ENCODE assay signal across 9 cellular contexts in genomic region chr1:168227620-168228019, GRCh38. TPM values are rescaled to one million over a fixed set of nuclear protein-coding genes. Genes with fewer than 3 reads are reported as not detected.
DNase-seq lines count a peak whose midpoint lies in the region; ATAC-seq, FAIRE-seq and TF ChIP-seq lines count a peak whose summit lies in the region.
"Had no signal": no experiment of that assay in that cellular context is flagged by ENCODE, and none has a peak within 500 bp of the region (broad histone marks: within the 10 kb centered on the region; RNA-seq: fewer than 3 reads in every experiment).

No MANE protein-coding gene starts in this region.

- H4K20me1 ChIP-seq in SU-DHL-6 (ENCODE audit: low read depth, low read length) (no peaks in the 10 kb centered on the region), keratinocyte (ENCODE audit: control insufficient read depth, extremely low read depth, insufficient read depth, low read length) (peaks cover 3% of the 10 kb centered on the region)

- H3K9me3 ChIP-seq in SU-DHL-6 (ENCODE audit: insufficient read depth, low read length), result no peaks in the 10 kb centered on the region
- peaks cover 3% of the 10 kb centered on the region for H3K9me3 ChIP-seq in keratinocyte (ENCODE audit: control insufficient read depth, low read depth, low read length)

- H3K4me3 ChIP-seq in AG09309 (ENCODE audit: control insufficient read depth, low read depth, low read length), result peak overlapping the region; percentile 94
- H3K4me3 ChIP-seq in SU-DHL-6 (ENCODE audit: insufficient read depth, low read length, poor library complexity, severe bottlenecking), result peak overlapping the region; percentile 92
- no peak overlapping the region for H3K4me3 ChIP-seq in keratinocyte (ENCODE audit: control insufficient read depth in 2 of 3, extremely low read depth in 1 of 3, insufficient read depth in 2 of 3, low read depth in 1 of 3, low read length in 3 of 3)
- H3K4me3 ChIP-seq: lung had no signal

- peak overlapping the region; percentile 23; the same call in 1 of the 2 replicates for H3K27ac ChIP-seq in SU-DHL-6 (ENCODE audit: low read depth, low read length)
- no peak overlapping the region for H3K27ac ChIP-seq in keratinocyte (ENCODE audit: control insufficient read depth, insufficient read depth, low read length)

- H3K4me2 ChIP-seq in SU-DHL-6 (ENCODE audit: low read depth, low read length, poor library complexity, severe bottlenecking) (peak overlapping the region; percentile 77), keratinocyte (ENCODE audit: control insufficient read depth, extremely low read depth, insufficient read depth, low read depth, low read length) (peak overlapping the region; percentile 17)

- H3K27me3 ChIP-seq in SU-DHL-6 (ENCODE audit: low read length) (no peaks in the 10 kb centered on the region), keratinocyte (ENCODE audit: control insufficient read depth, extremely low read depth, insufficient read depth, low read length) (no peaks in the 10 kb centered on the region)

- no peak for DNase-seq in AG09309 (ENCODE audit: low read depth)
- DNase-seq in GM19238 (ENCODE audit: insufficient read length, low spot score), result peak; percentile 5
- DNase-seq in keratinocyte (ENCODE audit: low read depth, low spot score), result no peak
- DNase-seq in activated gamma-delta T cell (lab: John Stamatoyannopoulos, UW), result no peak
- no peak for DNase-seq in NCI-H2081 (lab: John Stamatoyannopoulos, UW)
- no peak for DNase-seq in NOMO-1 treated with dmso at 0.1 percent for 144 hours (lab: John Stamatoyannopoulos, UW; ENCODE audit: unreplicated experiment)

- peak overlapping the region; percentile 91 for H3K9ac ChIP-seq in SU-DHL-6 (ENCODE audit: low read length)
- no peak overlapping the region for H3K9ac ChIP-seq in keratinocyte (ENCODE audit: control insufficient read depth, extremely low read depth, insufficient read depth, low read length)

- no peaks in the 10 kb centered on the region for H3K9me2 ChIP-seq in SU-DHL-6 (replicated peaks; ENCODE audit: insufficient read depth, low read length)

- peaks cover 54% of the 10 kb centered on the region for H3K79me2 ChIP-seq in SU-DHL-6 (ENCODE audit: insufficient read depth, low read length)
- peaks cover 55% of the 10 kb centered on the region for H3K79me2 ChIP-seq in keratinocyte (ENCODE audit: control insufficient read depth, insufficient read depth, low read length)

- no peaks in the 10 kb centered on the region for H3F3A ChIP-seq in SU-DHL-6 (ENCODE audit: insufficient read depth)

- FAIRE-seq in keratinocyte (lab: Jason Lieb, UNC), result no peak

- ATAC-seq in HG03097 (IDR thresholded peaks at IDR 0.05; ENCODE audit: low FRiP score, unreplicated experiment), result no peak

- TF ChIP-seq CTCF in AG09309 (IDR thresholded peaks at IDR 0.05; ENCODE audit: control insufficient read depth, insufficient read depth, low read depth, low read length, missing control alignments) (no peak), SU-DHL-6 (IDR thresholded peaks at IDR 0.05; ENCODE audit: insufficient read depth, low read length, poor library complexity, severe bottlenecking) (no peak), keratinocyte (optimal IDR thresholded peaks at IDR 0.05 in 1 of 3, IDR thresholded peaks at IDR 0.05 in 1 of 3, conservative IDR thresholded peaks at IDR 0.05 in 1 of 3; ENCODE audit: extremely low read depth in 1 of 3, insufficient read depth in 2 of 3, low read length in 3 of 3) (no peak)

- H3K36me3 ChIP-seq in SU-DHL-6 (ENCODE audit: low read length) (no peaks in the 10 kb centered on the region), keratinocyte (ENCODE audit: control insufficient read depth in 2 of 2, extremely low read depth in 1 of 2, insufficient read depth in 2 of 2, low read length in 2 of 2) (peaks cover 11% of the 10 kb centered on the region in 2 experiments)

- no peaks in the 10 kb centered on the region for H3K9me1 ChIP-seq in keratinocyte (ENCODE audit: control insufficient read depth, extremely low read depth, insufficient read depth, low read length)

- H3K4me1 ChIP-seq in keratinocyte (ENCODE audit: control insufficient read depth, extremely low read depth, insufficient read depth, low read length), result peaks cover 27% of the 10 kb centered on the region

- H2AFZ ChIP-seq in SU-DHL-6 (ENCODE audit: low read depth, low read length, severe bottlenecking) (no peak overlapping the region), keratinocyte (ENCODE audit: control insufficient read depth, low read length) (no peak overlapping the region)

- dilution Hi-C loops in keratinocyte (cut with MboI; ENCODE audit: extremely low pct_ligation_motif_present, low sequenced_read_pairs), result no loop called here

RNA-seq across cellular contexts. Expression of gene SFT2D2, which starts 1.8 kb away (rescaled TPM):
- 21.2 to 38.7 TPM (median 27.6 TPM) in 3 replicates for polyA plus RNA-seq in keratinocyte
- polyA plus RNA-seq in keratinocyte (2011; ENCODE audit: low read depth), result 8.2 TPM
- 9.2 and 19.3 TPM in 2 replicates for polyA plus RNA-seq in keratinocyte (2011; cell fraction: cytosol; rRNA removed)
- polyA plus RNA-seq in keratinocyte (2011; cell fraction: nucleus; rRNA removed), result 38.6 and 51.0 TPM in 2 replicates
- polyA plus RNA-seq in keratinocyte (2012; ENCODE audit: low replicate concordance), result 11.7 and 14.8 TPM in 2 replicates
- 90.4 to 156 TPM (median 112 TPM) in 3 replicates for polyA minus RNA-seq in keratinocyte
- 53.7 TPM for polyA minus RNA-seq in keratinocyte (2011; cell fraction: cytosol; rRNA and poly(A)+ RNA removed)
- polyA minus RNA-seq in keratinocyte (2011; cell fraction: nucleus; rRNA and poly(A)+ RNA removed), result 66.3 and 110 TPM in 2 replicates

RNA-seq across cellular contexts. Expression of gene TIPRL, which starts 48.9 kb away (rescaled TPM):
- polyA plus RNA-seq in keratinocyte, result 27.2 to 62.5 TPM (median 31.3 TPM) in 3 replicates
- 40.3 TPM for polyA plus RNA-seq in keratinocyte (2011; ENCODE audit: low read depth)
- polyA plus RNA-seq in keratinocyte (2011; cell fraction: cytosol; rRNA removed), result 28.0 and 42.7 TPM in 2 replicates
- polyA plus RNA-seq in keratinocyte (2011; cell fraction: nucleus; rRNA removed), result 11.5 and 25.3 TPM in 2 replicates
- polyA plus RNA-seq in keratinocyte (2012; ENCODE audit: low replicate concordance), result 25.1 and 30.3 TPM in 2 replicates
- polyA minus RNA-seq in keratinocyte, result 3.2 to 30.3 TPM (median 10.9 TPM) in 3 replicates
- polyA minus RNA-seq in keratinocyte (2011; cell fraction: cytosol; rRNA and poly(A)+ RNA removed), result 22.6 TPM
- 4.5 and 8.5 TPM in 2 replicates for polyA minus RNA-seq in keratinocyte (2011; cell fraction: nucleus; rRNA and poly(A)+ RNA removed)

RNA-seq across cellular contexts. Expression of gene TBX19, which starts 53.1 kb away (rescaled TPM):
- 0.65 to 1.2 TPM (median 0.93 TPM) in 3 replicates for polyA plus RNA-seq in keratinocyte
- 1.5 TPM for polyA plus RNA-seq in keratinocyte (2011; ENCODE audit: low read depth)
- polyA plus RNA-seq in keratinocyte (2011; cell fraction: cytosol; rRNA removed), result 0.44 and 0.56 TPM in 2 replicates
- polyA plus RNA-seq in keratinocyte (2011; cell fraction: nucleus; rRNA removed), result 2.9 and 3.1 TPM in 2 replicates
- 0.25 and 3.9 TPM in 2 replicates for polyA plus RNA-seq in keratinocyte (2012; ENCODE audit: low replicate concordance)
- polyA minus RNA-seq in keratinocyte, result 0.79 to 0.93 TPM (median 0.92 TPM) in 3 replicates
- not detected for polyA minus RNA-seq in keratinocyte (2011; cell fraction: cytosol; rRNA and poly(A)+ RNA removed)
- polyA minus RNA-seq in keratinocyte (2011; cell fraction: nucleus; rRNA and poly(A)+ RNA removed), result 1.4 and 2.3 TPM in 2 replicates

Comparison
In these comparisons a context has a peak if more than half of its experiments do, and no peak if none do; other contexts are left out.
1. H3K4me3 ChIP-seq: peak in AG09309 (single experiment) and SU-DHL-6 (single experiment); none in keratinocyte (0 of 3).